In genomic region chr11:126606484-126606883, GRCh38 we compare ENCODE assay signal across 1 cellular context.
TF ChIP-seq lines count a peak whose summit lies in the region.

No MANE protein-coding gene starts in this region.

TF ChIP-seq in HCT116, 20 proteins besides CTCF, POLR2A, EP300 and RAD21 (continued from another document):
- TF ChIP-seq YY1 (IDR thresholded peaks at IDR 0.05; ENCODE audit: extremely low read depth, insufficient replicate concordance, low read depth, low read length) (no peak), EZH2phosphoT487 (IDR thresholded peaks at IDR 0.05; ENCODE audit: borderline replicate concordance) (no peak), REST (IDR thresholded peaks at IDR 0.05; ENCODE audit: low read depth) (no peak), ZBTB33 (IDR thresholded peaks at IDR 0.05; ENCODE audit: extremely low read depth, insufficient replicate concordance, low read length) (no peak), ATF3 (IDR thresholded peaks at IDR 0.05) (no peak), ELF1 (IDR thresholded peaks at IDR 0.05; ENCODE audit: borderline replicate concordance, low read depth) (no peak), JUND (IDR thresholded peaks at IDR 0.05) (no peak), SRF (IDR thresholded peaks at IDR 0.05; ENCODE audit: low read depth) (no peak), SP1 (IDR thresholded peaks at IDR 0.05; ENCODE audit: low read depth) (no peak), ZNF274 (IDR thresholded peaks at IDR 0.05; ENCODE audit: low read depth, low read length) (no peak), POLR2AphosphoS5 (IDR thresholded peaks at IDR 0.05; ENCODE audit: low read depth, low read length) (no peak)
